ENCODE assay signal across 8 cellular contexts in the genomic region with DNA sequence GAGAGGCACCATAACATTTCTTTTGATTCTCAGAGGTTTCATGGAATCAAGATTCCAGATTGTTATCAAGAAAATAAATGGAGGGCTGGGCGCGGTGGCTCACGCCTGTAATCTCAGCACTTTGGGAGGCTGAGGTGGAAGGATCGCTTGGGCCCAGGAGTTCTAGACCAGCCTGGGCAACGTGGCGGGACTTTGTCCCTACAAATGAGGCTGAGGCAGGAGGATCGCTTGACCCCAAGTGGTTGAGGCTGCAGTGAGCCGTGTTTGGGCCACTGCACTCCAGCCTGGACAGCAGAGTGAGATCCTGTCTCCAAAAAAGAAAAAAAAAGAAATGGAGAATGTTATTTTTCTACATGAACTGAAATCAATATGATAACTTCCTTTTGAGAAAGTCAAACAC. TPM values are rescaled to one million over a fixed set of nuclear protein-coding genes. Genes with fewer than 3 reads are reported as not detected.
DNase-seq lines count a peak whose midpoint lies in the region; ATAC-seq, FAIRE-seq and TF ChIP-seq lines count a peak whose summit lies in the region.

No MANE protein-coding gene starts in this region.

- ATAC-seq in RWPE2 (ENCODE audit: low read depth) (no peak), GM21528 (IDR thresholded peaks at IDR 0.05; ENCODE audit: low FRiP score, unreplicated experiment) (no peak), HG02981 (IDR thresholded peaks at IDR 0.05; ENCODE audit: unreplicated experiment) (no peak)

- no peaks in the 10 kb centered on the region for H3F3A ChIP-seq in DOHH2 (ENCODE audit: control insufficient read depth, insufficient read depth)

- H3K9me3 ChIP-seq in DOHH2 (ENCODE audit: control insufficient read depth, insufficient read depth, low read length) (no peaks in the 10 kb centered on the region), RWPE2 (ENCODE audit: severe bottlenecking) (no peaks in the 10 kb centered on the region), trophoblast cell (ENCODE audit: insufficient read depth, low read depth, low read length) (no peaks in the 10 kb centered on the region)

- TF ChIP-seq CTCF in DOHH2 (IDR thresholded peaks at IDR 0.05; ENCODE audit: low read depth, low read length, poor library complexity, severe bottlenecking) (no peak), RWPE2 (IDR thresholded peaks at IDR 0.05; ENCODE audit: poor library complexity, severe bottlenecking) (no peak), epithelial cell of proximal tubule (conservative IDR thresholded peaks at IDR 0.05; ENCODE audit: low read depth, low read length) (no peak)

- H4K91ac ChIP-seq in trophoblast cell (ENCODE audit: low read depth, low read length) = no peak overlapping the region

- peak overlapping the region; percentile 89 for H3K4me3 ChIP-seq in DOHH2 (ENCODE audit: low read length)
- H3K4me3 ChIP-seq in RWPE2 (ENCODE audit: severe bottlenecking) = peak overlapping the region; percentile 86
- peak overlapping the region; percentile 80 for H3K4me3 ChIP-seq in epithelial cell of proximal tubule (ENCODE audit: low read depth, low read length)
- no peak overlapping the region for H3K4me3 ChIP-seq in trophoblast cell (ENCODE audit: low read depth, low read length)

- H3K36me3 ChIP-seq in DOHH2 (ENCODE audit: control insufficient read depth, low read length) (peaks cover 39% of the 10 kb centered on the region), RWPE2 (ENCODE audit: low read depth) (peaks cover 39% of the 10 kb centered on the region), trophoblast cell (ENCODE audit: control insufficient read depth in 1 of 2, insufficient read depth in 2 of 2, low read length in 2 of 2) (peaks cover 6 to 9% of the 10 kb centered on the region in 2 experiments)

- no peaks in the 10 kb centered on the region for H3K9me2 ChIP-seq in DOHH2 (replicated peaks; ENCODE audit: control insufficient read depth, low read length)

- peaks cover 9% of the 10 kb centered on the region for H3K79me1 ChIP-seq in trophoblast cell (ENCODE audit: low read length)

- no CpG with 5 or more reads among the region's 8 CpGs for WGBS in trophoblast cell (ENCODE audit: extremely low coverage, insufficient coverage, insufficient read length)

- FAIRE-seq in frontal cortex (lab: Jason Lieb, UNC) = no peak

- H3K27me3 ChIP-seq in DOHH2 (ENCODE audit: control insufficient read depth, low read length) (no peaks in the 10 kb centered on the region), RWPE2 (ENCODE audit: insufficient read depth, poor library complexity, severe bottlenecking) (no peaks in the 10 kb centered on the region), trophoblast cell (ENCODE audit: insufficient read depth, low read length) (no peaks in the 10 kb centered on the region)

- H3K27ac ChIP-seq in DOHH2 (ENCODE audit: low read depth, low read length) (no peak overlapping the region), RWPE2 (ENCODE audit: poor library complexity, severe bottlenecking) (no peak overlapping the region), trophoblast cell (ENCODE audit: low read depth, low read length) (no peak overlapping the region)

- H2BK5ac ChIP-seq in trophoblast cell (ENCODE audit: low read depth, low read length, poor library complexity) = no peak overlapping the region

- H3K23ac ChIP-seq in trophoblast cell (ENCODE audit: low read length) = no peak overlapping the region

- no peak overlapping the region for H4K12ac ChIP-seq in trophoblast cell (ENCODE audit: low read depth, low read length)

- no peak overlapping the region for H3K18ac ChIP-seq in trophoblast cell (ENCODE audit: low read length)

- no peak overlapping the region for H2AK5ac ChIP-seq in trophoblast cell (ENCODE audit: low read length)

- H4K8ac ChIP-seq in trophoblast cell (ENCODE audit: low read depth, low read length) = no peak overlapping the region

- H3K4me1 ChIP-seq in DOHH2 (ENCODE audit: control insufficient read depth, low read length) (peaks cover 54% of the 10 kb centered on the region), RWPE2 (ENCODE audit: insufficient read depth, poor library complexity, severe bottlenecking) (peaks cover 11% of the 10 kb centered on the region), trophoblast cell (ENCODE audit: control insufficient read depth in 1 of 2, insufficient read depth in 2 of 2, low read length in 2 of 2) (peaks cover 3 to 16% of the 10 kb centered on the region in 2 experiments)

- H3K9ac ChIP-seq in trophoblast cell (ENCODE audit: low read length) = no peak overlapping the region

- H2BK120ac ChIP-seq in trophoblast cell (ENCODE audit: insufficient read depth, low read length, poor library complexity) = no peak overlapping the region

- no peak overlapping the region for H3K14ac ChIP-seq in trophoblast cell (ENCODE audit: low read length)

- no peak overlapping the region for H2BK12ac ChIP-seq in trophoblast cell (ENCODE audit: low read length)

- no peak overlapping the region for H3K4ac ChIP-seq in trophoblast cell (ENCODE audit: low read depth, low read length)

- H3K4me2 ChIP-seq in DOHH2 (ENCODE audit: low read length) (peak overlapping the region; percentile 88), trophoblast cell (ENCODE audit: low read length) (peak overlapping the region; percentile 40)

- H3K79me2 ChIP-seq in DOHH2 (ENCODE audit: control insufficient read depth, low read length) (peaks cover 97% of the 10 kb centered on the region), trophoblast cell (ENCODE audit: control insufficient read depth, insufficient read depth, low read length, poor library complexity) (peaks cover 16% of the 10 kb centered on the region)

- DNase-seq in RWPE2 (ENCODE audit: low spot score) (no peak), epithelial cell of proximal tubule (ENCODE audit: low read depth) (no peak), trophoblast cell (peak in 1 of 2 donors; percentile 17), NCI-H187 (lab: John Stamatoyannopoulos, UW) (no peak), frontal cortex (ENCODE audit: low spot score in 2 of 2) (no peak)

- H2AFZ ChIP-seq in trophoblast cell (ENCODE audit: insufficient read depth, low read length, poor library complexity) = no peak overlapping the region

- peaks cover 21% of the 10 kb centered on the region; the same call in 1 of the 2 replicates for H4K20me1 ChIP-seq in DOHH2 (ENCODE audit: control insufficient read depth, insufficient read depth, low read depth, low read length)

RNA-seq across cellular contexts. Expression of a gene that starts 1.3 kb away (rescaled TPM):
- total RNA-seq in epithelial cell of proximal tubule (40.8 and 57.5 TPM in 2 replicates), frontal cortex (118 TPM)
- 41.2 and 42.9 TPM in 2 replicates for polyA plus RNA-seq in trophoblast cell (2013)

RNA-seq across cellular contexts. Expression of a gene that starts 1.7 kb away (rescaled TPM):
- total RNA-seq in epithelial cell of proximal tubule (163 and 166 TPM in 2 replicates), frontal cortex (106 TPM)
- polyA plus RNA-seq in trophoblast cell (2013) = 159 TPM in 2 replicates
